9 cellular contexts compared by ENCODE assay signal in genomic region chr5:64958757-64959391, GRCh38.
DNase-seq lines count a peak whose midpoint lies in the region; ATAC-seq and TF ChIP-seq lines count a peak whose summit lies in the region.
"Had no signal": no experiment of that assay in that cellular context is flagged by ENCODE, and none has a peak within 500 bp of the region (broad histone marks: within the 10 kb centered on the region; RNA-seq: fewer than 3 reads in every experiment).

No MANE protein-coding gene starts in this region.

- H3K9me3 ChIP-seq in RWPE2 (ENCODE audit: severe bottlenecking), result peaks cover 9% of the 10 kb centered on the region

- no peaks in the 10 kb centered on the region for H3K4me1 ChIP-seq in RWPE2 (ENCODE audit: insufficient read depth, poor library complexity, severe bottlenecking)

- H3K36me3 Mint-ChIP-seq in activated CD4-positive, alpha-beta T cell treated with anti-CD3 and anti-CD28 coated beads, Interleukin-2, amount 10 ng/mL, durations not matched to agents 24 days and 14 days (ENCODE audit: low read depth), result peaks cover 2% of the 10 kb centered on the region

- peaks cover 4% of the 10 kb centered on the region for H3K9me3 Mint-ChIP-seq in activated CD4-positive, alpha-beta T cell treated with anti-CD3 and anti-CD28 coated beads, Interleukin-2, amount 10 ng/mL, durations not matched to agents 24 days and 14 days
- H3K9me3 Mint-ChIP-seq: activated naive CD4-positive, alpha-beta T cell treated with anti-CD3 and anti-CD28 coated beads, Interleukin-2, amount 50 U/mL, for 24 hours had no signal

- DNase-seq in A172 (ENCODE audit: low spot score) (peak; percentile 37), GM12865 (ENCODE audit: low read depth) (peak; percentile 33), RWPE2 (ENCODE audit: low spot score) (no peak), glomerular visceral epithelial cell (ENCODE audit: extremely low spot score) (peak; percentile 38), DMS79 treated with DMSO at 0.1 percent for 48 hours (lab: John Stamatoyannopoulos, UW) (no peak), posterior vena cava (ENCODE audit: low spot score) (no peak), SKM-1 (lab: John Stamatoyannopoulos, UW; ENCODE audit: unreplicated experiment) (no peak)
- DNase-seq in activated CD4-positive, alpha-beta T cell treated with anti-CD3 and anti-CD28 coated beads, Interleukin-2, amount 10 ng/mL, durations not matched to agents 24 days and 14 days, result no peak

- H3K27ac Mint-ChIP-seq in activated CD4-positive, alpha-beta T cell treated with anti-CD3 and anti-CD28 coated beads, Interleukin-2, amount 10 ng/mL, durations not matched to agents 24 days and 14 days, result no peak overlapping the region
- H3K27ac Mint-ChIP-seq: activated naive CD4-positive, alpha-beta T cell treated with anti-CD3 and anti-CD28 coated beads, Interleukin-2, amount 50 U/mL, for 24 hours had no signal

- TF ChIP-seq CTCF in GM12865 (IDR thresholded peaks at IDR 0.05; ENCODE audit: insufficient read depth, low read depth, low read length, missing control alignments), result peak; percentile 37
- TF ChIP-seq CTCF in RWPE2 (IDR thresholded peaks at IDR 0.05; ENCODE audit: poor library complexity, severe bottlenecking), result peak; percentile 94

- H3K27me3 Mint-ChIP-seq in activated CD4-positive, alpha-beta T cell treated with anti-CD3 and anti-CD28 coated beads, Interleukin-2, amount 10 ng/mL, durations not matched to agents 24 days and 14 days, result no peaks in the 10 kb centered on the region
- H3K27me3 Mint-ChIP-seq: activated naive CD4-positive, alpha-beta T cell treated with anti-CD3 and anti-CD28 coated beads, Interleukin-2, amount 50 U/mL, for 24 hours had no signal

- H3K4me3 Mint-ChIP-seq in activated CD4-positive, alpha-beta T cell treated with anti-CD3 and anti-CD28 coated beads, Interleukin-2, amount 10 ng/mL, durations not matched to agents 24 days and 14 days, result no peak overlapping the region
- H3K4me3 Mint-ChIP-seq: activated naive CD4-positive, alpha-beta T cell treated with anti-CD3 and anti-CD28 coated beads, Interleukin-2, amount 50 U/mL, for 24 hours had no signal

- H3K27me3 ChIP-seq in RWPE2 (ENCODE audit: insufficient read depth, poor library complexity, severe bottlenecking), result no peaks in the 10 kb centered on the region

- no peak for ATAC-seq in RWPE2 (ENCODE audit: low read depth)

- H3K4me1 Mint-ChIP-seq in activated CD4-positive, alpha-beta T cell treated with anti-CD3 and anti-CD28 coated beads, Interleukin-2, amount 10 ng/mL, durations not matched to agents 24 days and 14 days, result no peaks in the 10 kb centered on the region
- H3K4me1 Mint-ChIP-seq: activated naive CD4-positive, alpha-beta T cell treated with anti-CD3 and anti-CD28 coated beads, Interleukin-2, amount 50 U/mL, for 24 hours had no signal

- 0 out of 2 replicates have a peak, but pooled peaks cover 3% of the 10 kb centered on the region for H3K36me3 ChIP-seq in RWPE2 (ENCODE audit: low read depth)

- intact Hi-C loops in posterior vena cava (cut with DNase I), result loop anchor here (10.0 kb wide), 1 partner anchor 526 kb away; the partner anchor contains the start of gene ADAMTS6 (in 2 of the 2)
- intact Hi-C loops in activated CD4-positive, alpha-beta T cell treated with anti-CD3 and anti-CD28 coated beads, Interleukin-2, amount 10 ng/mL, durations not matched to agents 24 days and 14 days (cut with micrococcal nuclease), result loop anchor here (1.0 kb wide), 1 partner anchor 524 kb away; no protein-coding TSS in a partner anchor

- H3K4me3 ChIP-seq in GM12865 (ENCODE audit: low read depth, low read length), result no peak overlapping the region
- H3K4me3 ChIP-seq in RWPE2 (ENCODE audit: severe bottlenecking), result no peak overlapping the region

- H3K27ac ChIP-seq in RWPE2 (ENCODE audit: poor library complexity, severe bottlenecking), result peak overlapping the region; percentile 7

Comparison
In these comparisons a context has a peak if more than half of its experiments do, and no peak if none do; other contexts are left out.
1. DNase-seq: peak in A172 (single experiment), GM12865 (single experiment) and glomerular visceral epithelial cell (single experiment); none in RWPE2 (single experiment), DMS79 treated with DMSO at 0.1 percent for 48 hours (single experiment), posterior vena cava (single experiment), SKM-1 (single experiment) and activated CD4-positive, alpha-beta T cell treated with anti-CD3 and anti-CD28 coated beads, Interleukin-2, amount 10 ng/mL, durations not matched to agents 24 days and 14 days (single experiment).